8 cellular contexts compared by ENCODE assay signal in the genomic region with DNA sequence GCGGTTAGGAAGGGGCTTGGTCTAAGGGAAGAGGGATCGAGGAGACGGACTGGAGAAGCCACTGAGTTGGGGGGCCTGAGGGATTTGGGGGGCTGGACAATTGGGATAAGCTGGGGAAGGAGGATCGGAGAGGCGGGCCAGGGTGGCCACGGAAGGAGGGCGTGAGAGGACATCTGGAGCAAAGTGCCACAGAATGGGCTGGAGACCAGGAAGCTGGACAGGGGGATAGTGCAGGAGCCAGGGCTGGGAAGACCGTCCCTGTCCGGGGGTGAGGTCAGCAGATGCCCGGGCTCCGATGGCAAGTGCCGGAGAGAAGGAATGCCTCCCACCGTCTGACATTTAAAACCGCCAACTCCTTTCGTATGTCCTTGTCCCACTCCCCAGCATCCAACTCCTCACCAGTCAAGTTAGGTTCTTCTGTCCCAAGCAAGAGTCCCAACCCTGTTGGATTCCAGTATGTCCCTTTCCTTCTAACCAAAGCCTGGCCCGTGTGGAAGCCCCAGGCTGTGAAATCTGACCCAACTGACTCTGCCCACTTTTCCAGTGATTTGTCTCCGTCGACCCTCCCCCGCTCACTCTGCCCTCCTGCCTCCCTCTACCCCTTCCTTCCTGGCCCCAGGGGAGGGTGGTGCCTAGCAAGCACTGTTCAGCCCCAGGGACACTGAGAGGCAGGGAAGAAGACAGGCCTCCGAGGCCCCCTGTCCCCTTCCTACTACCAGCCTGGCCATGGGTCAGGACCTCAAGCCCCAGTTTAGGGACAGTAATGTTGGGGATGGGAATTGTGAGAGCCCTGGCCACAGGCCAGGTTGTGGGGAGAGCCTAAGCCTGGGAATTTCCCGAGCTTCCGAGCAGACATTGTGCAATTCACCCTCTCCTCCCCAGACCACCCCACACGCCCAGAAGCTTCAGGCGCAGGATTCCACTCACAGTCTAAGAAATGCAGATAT. TPM values are rescaled to one million over a fixed set of nuclear protein-coding genes. Genes with fewer than 3 reads are reported as not detected.
DNase-seq lines count a peak whose midpoint lies in the region; ATAC-seq, FAIRE-seq and TF ChIP-seq lines count a peak whose summit lies in the region.

No MANE protein-coding gene starts in this region.

- no peaks in the 10 kb centered on the region for H3K79me2 ChIP-seq in SK-N-SH (ENCODE audit: insufficient read depth)
- no peaks in the 10 kb centered on the region for H3K79me2 ChIP-seq in endothelial cell of umbilical vein (ENCODE audit: control insufficient read depth, insufficient read depth, low read length)

- dilution Hi-C loops in endothelial cell of umbilical vein (cut with MboI; ENCODE audit: extremely low pct_ligation_motif_present, low sequenced_read_pairs): no loop called here

- no peak for DNase-seq in AG04449 (ENCODE audit: low read depth, low spot score)
- DNase-seq in H54 (ENCODE audit: insufficient read length, low spot score): peak; percentile 35
- no peak for DNase-seq in SK-N-SH
- peak; percentile 77 for DNase-seq in endothelial cell of umbilical vein (ENCODE audit: low read depth, low spot score)
- peak; percentile 35 for DNase-seq in myocyte (ENCODE audit: low read depth)
- no peak for DNase-seq in activated naive CD4-positive, alpha-beta T cell treated with anti-CD3 and anti-CD28 coated beads, Interleukin-2, amount 50 U/mL, for 16 hours

- no peaks in the 10 kb centered on the region for H3K27me3 ChIP-seq in SK-N-SH (ENCODE audit: insufficient read depth)
- no peaks in the 10 kb centered on the region for H3K27me3 ChIP-seq in endothelial cell of umbilical vein (ENCODE audit: control insufficient read depth in 2 of 2, insufficient read depth in 2 of 2, low read length in 2 of 2)

- H4K20me1 ChIP-seq in SK-N-SH (ENCODE audit: insufficient read depth): no peaks in the 10 kb centered on the region
- H4K20me1 ChIP-seq in endothelial cell of umbilical vein (replicated peaks; ENCODE audit: control insufficient read depth, extremely low read depth, insufficient read depth, low read length): no peaks in the 10 kb centered on the region

- no peaks in the 10 kb centered on the region for H3K9me2 ChIP-seq in SK-N-SH

- H3F3A ChIP-seq in SK-N-SH (replicated peaks; ENCODE audit: insufficient read depth): no peaks in the 10 kb centered on the region

- H3K4me1 ChIP-seq in SK-N-SH (ENCODE audit: control insufficient read depth in 1 of 2, insufficient read depth in 2 of 2, low read depth in 1 of 2, low read length in 1 of 2): peaks cover 7 to 19% of the 10 kb centered on the region in 2 experiments; a peak in 2 of 4 replicates
- H3K4me1 ChIP-seq in endothelial cell of umbilical vein (ENCODE audit: control insufficient read depth, extremely low read depth, insufficient read depth, low read length): peaks cover 24% of the 10 kb centered on the region

- CTCF ChIA-PET in AG04449 (lab: Yijun Ruan, JAX): interaction anchor here (1.3 to 4.5 kb wide), 4 partner anchors 17 to 33 kb away, joined by 4 to 22 read pairs (median 14); a partner anchor contains a TSS
- CTCF ChIA-PET in SK-N-SH (lab: Yijun Ruan, JAX): interaction anchor here (1.4 to 2.8 kb wide), 3 partner anchors 22 to 193 kb away, joined by 3 to 14 read pairs (median 9); no protein-coding TSS in a partner anchor
- CTCF ChIA-PET in endothelial cell of umbilical vein (lab: Charles Lee): interaction anchor here (1.1 to 5.6 kb wide), 3 partner anchors 16 to 72 kb away, joined by 3 to 38 read pairs (median 13); a partner anchor contains a TSS

- intact Hi-C loops in endothelial cell of umbilical vein (cut with micrococcal nuclease): loop anchor here (1.0 to 2.0 kb wide), 4 partner anchors 28 to 245 kb away; a partner anchor contains a TSS

- TF ChIP-seq RAD21 in SK-N-SH (IDR thresholded peaks at IDR 0.05; ENCODE audit: low read length): no peak

- H3K4me2 ChIP-seq in SK-N-SH: peak overlapping the region; percentile 84
- peak overlapping the region; percentile 96 for H3K4me2 ChIP-seq in endothelial cell of umbilical vein (ENCODE audit: insufficient read depth, low read length)

- WGBS in SK-N-SH (ENCODE audit: low lambda C conversion rate): 5% methylated on average over 24 of the region's 24 CpGs

- H3K27ac ChIP-seq in SK-N-SH (ENCODE audit: low read depth in 2 of 2, low read length in 1 of 2): peak overlapping the region; percentile 29 to 72; a peak in 3 of 4 replicates
- H3K27ac ChIP-seq in endothelial cell of umbilical vein (ENCODE audit: insufficient read depth, low read depth, low read length): peak overlapping the region; percentile 91

- no peak for TF ChIP-seq EP300 in SK-N-SH (IDR thresholded peaks at IDR 0.05; ENCODE audit: borderline replicate concordance in 1 of 2, low read depth in 1 of 2, low read length in 1 of 2)

- no peaks in the 10 kb centered on the region for H3K9me1 ChIP-seq in endothelial cell of umbilical vein (replicated peaks; ENCODE audit: control insufficient read depth, extremely low read depth, insufficient read depth, low read length)

- H3K9me3 ChIP-seq in SK-N-SH (no peaks in the 10 kb centered on the region), endothelial cell of umbilical vein (replicated peaks; ENCODE audit: control insufficient read depth, insufficient read depth, low read length) (no peaks in the 10 kb centered on the region)

- TF ChIP-seq CTCF in AG04449 (IDR thresholded peaks at IDR 0.05; ENCODE audit: insufficient read depth, low read length, missing control alignments): no peak
- no peak for TF ChIP-seq CTCF in SK-N-SH (IDR thresholded peaks at IDR 0.05)
- no peak for TF ChIP-seq CTCF in endothelial cell of umbilical vein (IDR thresholded peaks at IDR 0.05; ENCODE audit: extremely low read depth in 1 of 2, insufficient read depth in 1 of 2, low read depth in 1 of 2, low read length in 2 of 2)

- peak overlapping the region; percentile 65 for H3K4me3 ChIP-seq in AG04449 (ENCODE audit: low read depth, low read length)
- peak overlapping the region; percentile 65 to 71 for H3K4me3 ChIP-seq in SK-N-SH (ENCODE audit: low read depth in 2 of 2, low read length in 1 of 2)
- peak overlapping the region; percentile 49 to 71 (median 67) for H3K4me3 ChIP-seq in endothelial cell of umbilical vein (replicated peaks in 1 of 3; ENCODE audit: insufficient read depth in 1 of 3, low read depth in 1 of 3, low read length in 3 of 3)

- TF ChIP-seq POLR2A in H54 (IDR thresholded peaks at IDR 0.05; ENCODE audit: low read depth, low read length) (no peak), endothelial cell of umbilical vein (IDR thresholded peaks at IDR 0.05; ENCODE audit: low read depth, low read length) (peak; percentile 69)

- FAIRE-seq in H54 (lab: Jason Lieb, UNC): no peak
- FAIRE-seq in endothelial cell of umbilical vein (lab: Jason Lieb, UNC): peak; percentile 87

- H3K9ac ChIP-seq in SK-N-SH (peak overlapping the region; percentile 50), endothelial cell of umbilical vein (replicated peaks; ENCODE audit: extremely low read depth, insufficient read depth, low read length) (peak overlapping the region; percentile 77)

- POLR2A ChIA-PET in AG04449 (lab: Yijun Ruan, JAX): no interaction called here
- POLR2A ChIA-PET in SK-N-SH (lab: Yijun Ruan, JAX): interaction anchor here (0.6 to 1.0 kb wide), 2 partner anchors 72 to 284 kb away, joined by 3 to 4 read pairs; a partner anchor contains a TSS
- POLR2A ChIA-PET in endothelial cell of umbilical vein (lab: Charles Lee): interaction anchor here (0.7 to 1.7 kb wide), 3 partner anchors 17 to 1116 kb away, joined by 3 to 9 read pairs (median 4); no protein-coding TSS in a partner anchor

- BruUV-seq in endothelial cell of umbilical vein (replicated peaks; lab: Mats Ljungman, UMichigan): TSS peak; percentile 54

- no peaks in the 10 kb centered on the region for H3K36me3 ChIP-seq in SK-N-SH (replicated peaks in 1 of 2; ENCODE audit: control insufficient read depth in 1 of 2, insufficient read depth in 2 of 2, low read length in 1 of 2)
- no peaks in the 10 kb centered on the region for H3K36me3 ChIP-seq in endothelial cell of umbilical vein (ENCODE audit: control insufficient read depth in 2 of 2, extremely low read depth in 1 of 2, insufficient read depth in 2 of 2, low read length in 2 of 2)

- H2AFZ ChIP-seq in SK-N-SH (ENCODE audit: low read depth): peak overlapping the region; percentile 82; the same call in 1 of the 2 replicates
- H2AFZ ChIP-seq in endothelial cell of umbilical vein (ENCODE audit: low read depth, low read length): peak overlapping the region; percentile 85

- no peak for ATAC-seq in GM19035 (IDR thresholded peaks at IDR 0.05; ENCODE audit: unreplicated experiment)
- ATAC-seq in GM21447 (IDR thresholded peaks at IDR 0.05; ENCODE audit: unreplicated experiment): no peak

RNA-seq across cellular contexts. Expression of a gene that starts 31.5 kb away (rescaled TPM):
- polyA plus RNA-seq in SK-N-SH (2012; rRNA removed): 7.3 and 7.8 TPM in 2 replicates
- polyA plus RNA-seq in SK-N-SH (2012; cell fraction: cytosol; rRNA removed): 4.4 and 6.8 TPM in 2 replicates
- polyA plus RNA-seq in SK-N-SH (2012; cell fraction: nucleus; rRNA removed): 4.5 and 5.3 TPM in 2 replicates
- 141 and 159 TPM in 2 replicates for total RNA-seq in endothelial cell of umbilical vein
- polyA plus RNA-seq in endothelial cell of umbilical vein: 229 and 243 TPM in 2 replicates
- polyA plus RNA-seq in endothelial cell of umbilical vein (2011; cell fraction: cytosol; rRNA removed): 146 and 160 TPM in 2 replicates
- 128 and 161 TPM in 2 replicates for polyA plus RNA-seq in endothelial cell of umbilical vein (2011; cell fraction: nucleus; rRNA removed)
- 198 and 248 TPM in 2 replicates for polyA plus RNA-seq in endothelial cell of umbilical vein (2012)
- polyA minus RNA-seq in endothelial cell of umbilical vein: 226 and 287 TPM in 2 replicates
- polyA minus RNA-seq in endothelial cell of umbilical vein (2011; cell fraction: cytosol; rRNA and poly(A)+ RNA removed): 8.9 TPM
- 44.2 and 57.5 TPM in 2 replicates for polyA minus RNA-seq in endothelial cell of umbilical vein (2011; cell fraction: nucleus; rRNA and poly(A)+ RNA removed)
- total RNA-seq in myocyte: 198 and 212 TPM in 2 replicates
- 195 TPM for polyA plus RNA-seq in myocyte (2012)

RNA-seq across cellular contexts. Expression of a gene that starts 32.9 kb away (rescaled TPM):
- 0.18 and 0.26 TPM in 2 replicates for polyA plus RNA-seq in SK-N-SH (2012; rRNA removed)
- polyA plus RNA-seq in SK-N-SH (2012; cell fraction: cytosol; rRNA removed): 0.08 and 0.12 TPM in 2 replicates
- 0.64 and 0.94 TPM in 2 replicates for polyA plus RNA-seq in SK-N-SH (2012; cell fraction: nucleus; rRNA removed)
- not detected in 2 replicates for total RNA-seq in endothelial cell of umbilical vein
- not detected in 2 replicates for polyA plus RNA-seq in endothelial cell of umbilical vein
- not detected in 2 replicates for polyA plus RNA-seq in endothelial cell of umbilical vein (2011; cell fraction: cytosol; rRNA removed)
- polyA plus RNA-seq in endothelial cell of umbilical vein (2011; cell fraction: nucleus; rRNA removed): not detected in 2 replicates
- polyA plus RNA-seq in endothelial cell of umbilical vein (2012): not detected in 2 replicates
- not detected in 2 replicates for polyA minus RNA-seq in endothelial cell of umbilical vein
- polyA minus RNA-seq in endothelial cell of umbilical vein (2011; cell fraction: cytosol; rRNA and poly(A)+ RNA removed): not detected
- polyA minus RNA-seq in endothelial cell of umbilical vein (2011; cell fraction: nucleus; rRNA and poly(A)+ RNA removed): not detected in 2 replicates
- total RNA-seq in myocyte: not detected in 2 replicates
- polyA plus RNA-seq in myocyte (2012): not detected

RNA-seq across cellular contexts. Expression of a gene that starts 53.5 kb away (rescaled TPM):
- polyA plus RNA-seq in SK-N-SH (2012; rRNA removed) (92.2 and 101 TPM in 2 replicates), endothelial cell of umbilical vein (88.3 and 98.9 TPM in 2 replicates)
- polyA plus RNA-seq in SK-N-SH (2012; cell fraction: cytosol; rRNA removed): 56.7 and 75.3 TPM in 2 replicates
- polyA plus RNA-seq in SK-N-SH (2012; cell fraction: nucleus; rRNA removed): 57.8 and 74.7 TPM in 2 replicates
- total RNA-seq in endothelial cell of umbilical vein (56.1 and 56.6 TPM in 2 replicates), myocyte (30.6 and 37.8 TPM in 2 replicates)
- 81.0 and 85.8 TPM in 2 replicates for polyA plus RNA-seq in endothelial cell of umbilical vein (2011; cell fraction: cytosol; rRNA removed)
- polyA plus RNA-seq in endothelial cell of umbilical vein (2011; cell fraction: nucleus; rRNA removed): 38.6 and 41.8 TPM in 2 replicates
- polyA plus RNA-seq in endothelial cell of umbilical vein (2012): 67.0 and 68.1 TPM in 2 replicates
- 27.1 and 28.2 TPM in 2 replicates for polyA minus RNA-seq in endothelial cell of umbilical vein
- polyA minus RNA-seq in endothelial cell of umbilical vein (2011; cell fraction: cytosol; rRNA and poly(A)+ RNA removed): 10.1 TPM
- polyA minus RNA-seq in endothelial cell of umbilical vein (2011; cell fraction: nucleus; rRNA and poly(A)+ RNA removed): 7.1 and 10.4 TPM in 2 replicates
- polyA plus RNA-seq in myocyte (2012): 82.9 TPM

RNA-seq across cellular contexts. Expression of a gene that starts 53.9 kb away (rescaled TPM):
- polyA plus RNA-seq in SK-N-SH (2012; rRNA removed) (223 and 276 TPM in 2 replicates), endothelial cell of umbilical vein (84.4 and 99.0 TPM in 2 replicates)
- 191 and 203 TPM in 2 replicates for polyA plus RNA-seq in SK-N-SH (2012; cell fraction: cytosol; rRNA removed)
- polyA plus RNA-seq in SK-N-SH (2012; cell fraction: nucleus; rRNA removed): 302 and 308 TPM in 2 replicates
- total RNA-seq in endothelial cell of umbilical vein (59.7 and 69.3 TPM in 2 replicates), myocyte (173 and 198 TPM in 2 replicates)
- polyA plus RNA-seq in endothelial cell of umbilical vein (2011; cell fraction: cytosol; rRNA removed): 75.4 and 77.0 TPM in 2 replicates
- polyA plus RNA-seq in endothelial cell of umbilical vein (2011; cell fraction: nucleus; rRNA removed): 106 and 107 TPM in 2 replicates
- polyA plus RNA-seq in endothelial cell of umbilical vein (2012): 61.2 and 63.0 TPM in 2 replicates
- 44.1 and 48.6 TPM in 2 replicates for polyA minus RNA-seq in endothelial cell of umbilical vein
- 29.8 TPM for polyA minus RNA-seq in endothelial cell of umbilical vein (2011; cell fraction: cytosol; rRNA and poly(A)+ RNA removed)
- polyA minus RNA-seq in endothelial cell of umbilical vein (2011; cell fraction: nucleus; rRNA and poly(A)+ RNA removed): 18.0 and 19.7 TPM in 2 replicates
- polyA plus RNA-seq in myocyte (2012): 108 TPM

RNA-seq across cellular contexts. Expression of a gene that starts 58.3 kb away (rescaled TPM):
- polyA plus RNA-seq in SK-N-SH (2012; rRNA removed): 0.26 and 0.31 TPM in 2 replicates
- 0.13 and 0.24 TPM in 2 replicates for polyA plus RNA-seq in SK-N-SH (2012; cell fraction: cytosol; rRNA removed)
- polyA plus RNA-seq in SK-N-SH (2012; cell fraction: nucleus; rRNA removed): 0.25 and 0.56 TPM in 2 replicates
- not detected in 2 replicates for total RNA-seq in endothelial cell of umbilical vein
- 0.03 and 0.08 TPM in 2 replicates for polyA plus RNA-seq in endothelial cell of umbilical vein
- polyA plus RNA-seq in endothelial cell of umbilical vein (2011; cell fraction: cytosol; rRNA removed): 0.01 and 0.07 TPM in 2 replicates
- polyA plus RNA-seq in endothelial cell of umbilical vein (2011; cell fraction: nucleus; rRNA removed): 0.06 and 0.12 TPM in 2 replicates
- polyA plus RNA-seq in endothelial cell of umbilical vein (2012): 0.08 TPM in 1 of 2 replicates, not detected in the other
- polyA minus RNA-seq in endothelial cell of umbilical vein: not detected in 2 replicates
- polyA minus RNA-seq in endothelial cell of umbilical vein (2011; cell fraction: cytosol; rRNA and poly(A)+ RNA removed): not detected
- polyA minus RNA-seq in endothelial cell of umbilical vein (2011; cell fraction: nucleus; rRNA and poly(A)+ RNA removed): not detected in 2 replicates
- total RNA-seq in myocyte: 0.03 and 0.36 TPM in 2 replicates
- 0.06 TPM for polyA plus RNA-seq in myocyte (2012)

Comparison
In these comparisons a context has a peak if more than half of its experiments do, and no peak if none do; other contexts are left out.
1. DNase-seq: peak in H54 (single experiment), endothelial cell of umbilical vein (single experiment) and myocyte (single experiment); none in AG04449 (single experiment), SK-N-SH (single experiment) and activated naive CD4-positive, alpha-beta T cell treated with anti-CD3 and anti-CD28 coated beads, Interleukin-2, amount 50 U/mL, for 16 hours (single experiment).
2. Peak in every context shown above with its lines, with median percentiles within 50 percentile points of each other: H3K4me3 ChIP-seq.